Comparison of ENCODE assay signal across 27 cellular contexts in genomic region chr9:126204197-126204596, GRCh38.
"Had no signal": no experiment of that assay in that cellular context is flagged by ENCODE, and none has a peak within 500 bp of the region (broad histone marks: within the 10 kb centered on the region; RNA-seq: fewer than 3 reads in every experiment).

No MANE protein-coding gene starts in this region.

- H3K27me3 ChIP-seq: pancreas, testis, thyroid gland had no signal

- H3K36me3 ChIP-seq: left ventricle myocardium inferior, pancreas, prostate gland, stomach, thyroid gland, transverse colon, upper lobe of right lung had no signal

- H3K4me1 ChIP-seq: pancreas, prostate gland, testis, thyroid gland, transverse colon, upper lobe of right lung had no signal

- H3K27ac ChIP-seq: left ventricle myocardium inferior, pancreas, prostate gland, skin epidermis, stomach, testis, thyroid gland, transverse colon, upper lobe of right lung had no signal

- DNase-seq: hypothalamus; immature natural killer cell; left ventricle myocardium inferior; midbrain; mucosa of descending colon; naive thymus-derived CD4-positive, alpha-beta T cell; nucleus accumbens; pancreas; posterior cingulate gyrus; retina; right cardiac atrium; stimulated activated CD4-positive, alpha-beta T cell treated with anti-CD3 and anti-CD28 coated beads, Interleukin-12 subunit alpha, Interleukin-12 subunit beta, amount 100 ng/mL, for 4 hours; stimulated activated CD4-positive, alpha-beta T cell treated with anti-CD3 and anti-CD28 coated beads, Interleukin-15, amount 100 ng/mL, for 24 hours; stimulated activated CD4-positive, alpha-beta T cell treated with anti-CD3 and anti-CD28 coated beads, Interleukin-2, amount 100 ng/mL, for 24 hours; stimulated activated CD4-positive, alpha-beta T cell treated with anti-CD3 and anti-CD28 coated beads, Interleukin-4, amount 100 ng/mL, for 1 hour; stimulated activated naive B cell treated with anti-CD40 and anti-IgM and Interleukin-4, amounts not matched to agents 10 μg/mL and 1 μg/mL and 100 μg/mL, for 72 hours; stimulated activated naive CD8-positive, alpha-beta T cell treated with anti-CD3 and anti-CD28 coated beads, Interleukin-15, Interleukin-2, amounts not matched to agents 100 U/mL and 50 U/mL, for 24 hours; stomach; testis; thyroid gland; transverse colon; upper lobe of right lung had no signal

- ATAC-seq: mucosa of descending colon; naive thymus-derived CD4-positive, alpha-beta T cell; natural killer cell treated with Interleukin-12 subunit alpha and Interleukin-12 subunit beta and Interleukin-15 and Interleukin-18, amount 100 ng/mL, for 72 hours; pancreas; right cardiac atrium; sciatic nerve; stimulated activated naive B cell treated with anti-CD40 and anti-IgM and Interleukin-4, amounts not matched to agents 10 μg/mL and 1 μg/mL and 100 μg/mL, for 72 hours; stimulated activated naive CD8-positive, alpha-beta T cell treated with anti-CD3 and anti-CD28 coated beads, Interleukin-15, Interleukin-2, amounts not matched to agents 100 U/mL and 50 U/mL, for 24 hours; upper lobe of right lung had no signal

- H3K4me3 ChIP-seq: left ventricle myocardium inferior, lung, mucosa of descending colon, pancreas, prostate gland, skin epidermis, stomach, testis, thyroid gland, transverse colon, upper lobe of right lung had no signal

- H3K9me3 ChIP-seq: mucosa of descending colon, pancreas, prostate gland, testis, thyroid gland, transverse colon, upper lobe of right lung had no signal
